ENCODE assay signal across 8 cellular contexts in the genomic region with DNA sequence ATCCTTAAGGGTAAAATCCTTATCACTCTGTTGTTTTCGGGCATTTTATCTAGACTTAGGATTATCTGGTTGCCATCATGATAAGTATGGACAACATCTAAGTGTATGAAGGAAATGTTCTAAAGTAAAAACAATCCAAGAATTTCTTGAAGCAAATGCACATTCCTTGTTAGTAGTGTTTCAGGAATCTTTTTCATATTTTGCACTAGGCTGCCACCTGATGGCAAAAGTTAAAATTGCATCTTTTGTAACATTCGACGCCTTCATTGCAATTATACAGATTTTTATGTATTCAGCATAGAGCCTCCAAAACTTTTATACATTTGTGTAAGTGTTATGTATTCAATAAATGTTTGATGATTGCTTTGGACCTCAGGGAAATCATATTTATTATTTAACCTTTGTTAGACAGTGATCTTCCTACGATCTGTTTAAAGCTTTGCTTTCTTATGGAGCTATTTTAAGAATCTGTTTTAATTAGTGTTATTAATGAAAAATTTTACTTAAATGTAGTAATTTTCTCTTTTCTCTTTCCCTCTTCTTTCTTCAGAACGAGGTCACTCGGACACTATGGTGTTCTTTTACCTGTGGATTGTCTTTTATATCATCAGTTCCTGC. TPM values are rescaled to one million over a fixed set of nuclear protein-coding genes. Genes with fewer than 3 reads are reported as not detected.
A peak's percentile ranks its signal among the peaks of the same experiment; 100 is the strongest.
DNase-seq lines count a peak whose midpoint lies in the region; ATAC-seq and TF ChIP-seq lines count a peak whose summit lies in the region.

No MANE protein-coding gene starts in this region.

- intact Hi-C loops in CD8-positive, alpha-beta T cell (cut with DNase I, micrococcal nuclease), result loop anchor here (5.0 kb wide), 1 partner anchor 231 kb away; the partner anchor contains the start of gene XPR1 (in 2 of the 2)
- intact Hi-C loops in body of pancreas (cut with DNase I), result loop anchor here (10.0 kb wide), 1 partner anchor 228 kb away; the partner anchor contains the start of gene XPR1

- CTCF ChIA-PET in CD8-positive, alpha-beta T cell (lab: Charles Lee), result interaction anchor here (0.6 to 6.9 kb wide), 25 partner anchors 9 to 390 kb away, joined by 3 to 150 read pairs (median 4); partner anchors contain the start of gene XPR1

- no peaks in the 10 kb centered on the region for H3K4me1 ChIP-seq in CD8-positive, alpha-beta T cell (ENCODE audit: insufficient read depth, low read length)
- H3K4me1 ChIP-seq in body of pancreas (peaks cover 19% of the 10 kb centered on the region), tibial nerve (peaks cover 0 to 19% (median 0%) of the 10 kb centered on the region in 4 donors)

- no peaks in the 10 kb centered on the region for H3K27me3 Mint-ChIP-seq in CD8-positive, alpha-beta T cell (ENCODE audit: low read depth)

- TF ChIP-seq EP300 in tibial nerve (IDR thresholded peaks at IDR 0.05), result no peak

- H3K36me3 Mint-ChIP-seq in CD8-positive, alpha-beta T cell, result peaks cover 17% of the 10 kb centered on the region

- no peaks in the 10 kb centered on the region for H3K4me1 Mint-ChIP-seq in CD8-positive, alpha-beta T cell (ENCODE audit: low read depth)

- H3K27ac Mint-ChIP-seq in CD8-positive, alpha-beta T cell, result no peak overlapping the region

- peak; percentile 93 for TF ChIP-seq CTCF in CD8-positive, alpha-beta T cell (IDR thresholded peaks at IDR 0.05)
- no peak for TF ChIP-seq CTCF in GM20000 (IDR thresholded peaks at IDR 0.05; ENCODE audit: extremely low read depth, missing control alignments)
- TF ChIP-seq CTCF in body of pancreas (IDR thresholded peaks at IDR 0.05), result peak; percentile 22 to 86 (median 77)
- peak; percentile 60 for TF ChIP-seq CTCF in kidney epithelial cell (IDR thresholded peaks at IDR 0.05; ENCODE audit: insufficient read depth, low read length, poor library complexity, severe bottlenecking)
- peak; percentile 51 to 80 (median 63) for TF ChIP-seq CTCF in tibial nerve (IDR thresholded peaks at IDR 0.05)

- no peak overlapping the region for H3K4me3 ChIP-seq in CD8-positive, alpha-beta T cell (ENCODE audit: low read depth, low read length)
- H3K4me3 ChIP-seq in body of pancreas, result no peak overlapping the region
- H3K4me3 ChIP-seq in kidney epithelial cell (ENCODE audit: low read depth, low read length), result no peak overlapping the region
- H3K4me3 ChIP-seq in tibial nerve, result no peak overlapping the region

- H3K27ac ChIP-seq in CD8-positive, alpha-beta T cell (ENCODE audit: low read depth, low read length), result no peak overlapping the region
- H3K27ac ChIP-seq in body of pancreas, result peak overlapping the region in 2 of 4 donors; percentile 53 to 56
- peak overlapping the region in 1 of 4 donors; percentile 17 for H3K27ac ChIP-seq in tibial nerve

- no peaks in the 10 kb centered on the region for H3K9me3 ChIP-seq in CD8-positive, alpha-beta T cell (ENCODE audit: low read length)
- H3K9me3 ChIP-seq in body of pancreas (no peaks in the 10 kb centered on the region), tibial nerve (no peaks in the 10 kb centered on the region)

- POLR2A ChIA-PET in CD8-positive, alpha-beta T cell (lab: Charles Lee), result no interaction called here

- no peaks in the 10 kb centered on the region for H3K27me3 ChIP-seq in CD8-positive, alpha-beta T cell (ENCODE audit: insufficient read depth, low read length)
- H3K27me3 ChIP-seq in body of pancreas, result no peaks in the 10 kb centered on the region
- H3K27me3 ChIP-seq in kidney epithelial cell (ENCODE audit: control insufficient read depth, insufficient read depth, low read length), result no peaks in the 10 kb centered on the region
- H3K27me3 ChIP-seq in tibial nerve, result no peaks in the 10 kb centered on the region

- no peak for TF ChIP-seq POLR2A in body of pancreas (IDR thresholded peaks at IDR 0.05)
- no peak for TF ChIP-seq POLR2A in tibial nerve (IDR thresholded peaks at IDR 0.05)

- 19 to 23% methylated on average over 6 of the region's 6 CpGs for WGBS in body of pancreas, 2 donors
- 25 to 28% methylated on average over 6 of the region's 6 CpGs for WGBS in tibial nerve, 2 donors

- no peaks in the 10 kb centered on the region for H3K36me3 ChIP-seq in CD8-positive, alpha-beta T cell (ENCODE audit: insufficient read depth, low read length)
- H3K36me3 ChIP-seq in body of pancreas (replicated peaks in 1 of 2; ENCODE audit: insufficient read depth in 1 of 2, low read depth in 2 of 2) (no peaks in the 10 kb centered on the region), kidney epithelial cell (ENCODE audit: control insufficient read depth, insufficient read depth, low read length) (no peaks in the 10 kb centered on the region), tibial nerve (peaks cover 0 to 25% (median 0%) of the 10 kb centered on the region in 3 donors)

- peak in 2 of 7 experiments; percentile 11 to 31 for DNase-seq in CD8-positive, alpha-beta T cell
- peak; percentile 20 for DNase-seq in GM20000 (ENCODE audit: low spot score)
- DNase-seq in NCI-H345 (lab: John Stamatoyannopoulos, UW), result peak; percentile 48
- DNase-seq in body of pancreas, result peak; percentile 24 to 45 (median 37)
- DNase-seq in kidney epithelial cell (ENCODE audit: low read depth), result no peak
- DNase-seq in tibial nerve (ENCODE audit: low spot score in 2 of 2), result peak in 1 of 2 donors; percentile 81

- ATAC-seq in CD8-positive, alpha-beta T cell, result no peak
- ATAC-seq in body of pancreas (peak; percentile 69), HG03457 (IDR thresholded peaks at IDR 0.05; ENCODE audit: unreplicated experiment) (no peak), GM21737 (IDR thresholded peaks at IDR 0.05; ENCODE audit: unreplicated experiment) (no peak)

- no peak overlapping the region for H3K4me3 Mint-ChIP-seq in CD8-positive, alpha-beta T cell

- no peaks in the 10 kb centered on the region for H3K9me3 Mint-ChIP-seq in CD8-positive, alpha-beta T cell

RNA-seq across cellular contexts. Expression of gene KIAA1614, which starts 49.4 kb away (rescaled TPM):
- under 1 TPM; 0.17 to 0.33 TPM for total RNA-seq in CD8-positive, alpha-beta T cell
- total RNA-seq in body of pancreas (1 to 10 TPM in 1 of 2 donors, under 1 TPM in 1; 0.52 to 4.3 TPM), kidney epithelial cell (7.2 and 10.2 TPM in 2 replicates), tibial nerve (10 to 100 TPM; 14.9 to 22.6 (median 19.1) TPM)
